ENCODE assay signal across 8 cellular contexts in genomic region chr15:89017370-89018066, GRCh38.
A peak's percentile ranks its signal among the peaks of the same experiment; 100 is the strongest.
DNase-seq lines count a peak whose midpoint lies in the region; ATAC-seq and TF ChIP-seq lines count a peak whose summit lies in the region.

No MANE protein-coding gene starts in this region.

- H3K36me3 Mint-ChIP-seq in activated naive CD8-positive, alpha-beta T cell = peaks cover 2% of the 10 kb centered on the region

- peak; percentile 91 for TF ChIP-seq CTCF in BE2C (IDR thresholded peaks at IDR 0.05; ENCODE audit: low read depth, low read length)
- peak; percentile 67 to 69 (median 68) for TF ChIP-seq CTCF in ovary (IDR thresholded peaks at IDR 0.05)

- WGBS in ovary, 3 donors = 1 to 2% (median 1%) methylated on average over 38 of the region's 38 CpGs

- no peaks in the 10 kb centered on the region for H3K27me3 ChIP-seq in BE2C
- H3K27me3 ChIP-seq in ovary = no peaks in the 10 kb centered on the region

- H3K27me3 Mint-ChIP-seq in activated naive CD8-positive, alpha-beta T cell = peaks cover under 1% of the 10 kb centered on the region

- peak overlapping the region in 1 of 2 donors; percentile 3 for H3K27ac ChIP-seq in ovary
- H3K27ac ChIP-seq in temporal lobe (ENCODE audit: low read depth, low read length) = peak overlapping the region; percentile 10

- DNase-seq in BE2C (peak; percentile 89), M059J (ENCODE audit: low read depth) (peak; percentile 75), SKM-1 (lab: John Stamatoyannopoulos, UW; ENCODE audit: unreplicated experiment) (peak; percentile 40), Right ventricle myocardium inferior (ENCODE audit: missing footprints) (peak; percentile 86), ovary (peak; percentile 67 to 86 (median 81))

- no peak for TF ChIP-seq POLR2A in ovary (IDR thresholded peaks at IDR 0.05)

- no peaks in the 10 kb centered on the region for H3K9me3 Mint-ChIP-seq in activated naive CD8-positive, alpha-beta T cell (ENCODE audit: low read depth)

- no peaks in the 10 kb centered on the region for H3K9me3 ChIP-seq in BE2C
- H3K9me3 ChIP-seq in ovary = no peaks in the 10 kb centered on the region

- peak overlapping the region; percentile 50 for H3K27ac Mint-ChIP-seq in activated naive CD8-positive, alpha-beta T cell

- TF ChIP-seq EP300 in ovary (IDR thresholded peaks at IDR 0.05) = peak; percentile 81

- H3K4me1 ChIP-seq in BE2C (peaks cover 4% of the 10 kb centered on the region), ovary (ENCODE audit: insufficient read depth) (peaks cover 7% of the 10 kb centered on the region)

- H3K36me3 ChIP-seq in BE2C (no peaks in the 10 kb centered on the region), ovary (no peaks in the 10 kb centered on the region)

- H3K4me1 Mint-ChIP-seq in activated naive CD8-positive, alpha-beta T cell (ENCODE audit: low read depth) = peaks cover 14% of the 10 kb centered on the region

- peak overlapping the region; percentile 55 for H3K4me3 ChIP-seq in BE2C (ENCODE audit: low read depth, low read length)
- H3K4me3 ChIP-seq in ovary = peak overlapping the region; percentile 25

- peak overlapping the region; percentile 59 for H3K4me3 Mint-ChIP-seq in activated naive CD8-positive, alpha-beta T cell

- intact Hi-C loops in Right ventricle myocardium inferior (cut with DNase I) = loop anchor here (2.0 to 10.0 kb wide), 3 partner anchors 105 to 393 kb away; partner anchors contain the start of genes AEN and MFGE8
- intact Hi-C loops in ovary (cut with DNase I) = loop anchor here (2.0 to 10.0 kb wide), 4 partner anchors 107 to 113 kb away; no protein-coding TSS in a partner anchor

- ATAC-seq in GM19463 (IDR thresholded peaks at IDR 0.05; ENCODE audit: unreplicated experiment) = peak; percentile 67
- ATAC-seq in Right ventricle myocardium inferior = peak; percentile 64
